ENCODE assay signal across 29 cellular contexts in genomic region chr10:58444336-58444735, GRCh38.
"Had no signal": no experiment of that assay in that cellular context is flagged by ENCODE, and none has a peak within 500 bp of the region (broad histone marks: within the 10 kb centered on the region; RNA-seq: fewer than 3 reads in every experiment).

No MANE protein-coding gene starts in this region.

- H3K9me3 ChIP-seq: prostate gland, thyroid gland, vagina had no signal

- H3K4me3 Mint-ChIP-seq: immature natural killer cell; memory B cell; naive B cell; natural killer cell treated with Interleukin-12 subunit alpha and Interleukin-12 subunit beta and Interleukin-15 and Interleukin-18, amount 100 ng/mL, for 72 hours; stimulated activated effector memory CD8-positive, alpha-beta T cell treated with anti-CD3 and anti-CD28 coated beads, Interleukin-12 subunit alpha, Interleukin-12 subunit beta, amount 100 ng/mL, for 72 hours had no signal

- H3K4me1 ChIP-seq: esophagus muscularis mucosa, gastroesophageal sphincter, prostate gland, right atrium auricular region, thyroid gland, vagina had no signal

- DNase-seq: dermis blood vessel endothelial cell; effector memory CD4-positive, alpha-beta T cell; foreskin keratinocyte; heart right ventricle; hypothalamus; immature natural killer cell; islet precursor cell; kidney glomerular epithelial cell; left colon; naive B cell; nucleus accumbens; stimulated activated CD4-positive, alpha-beta T cell treated with anti-CD3 and anti-CD28 coated beads, Interleukin-2, amount 100 ng/mL, for 24 hours; stimulated activated CD4-positive, alpha-beta T cell treated with anti-CD3 and anti-CD28 coated beads, Interleukin-4, amount 100 ng/mL, for 24 hours; stimulated activated naive CD4-positive, alpha-beta T cell treated with Interleukin-2 at 50 U/mL for 16 hours; stomach; thyroid gland; trophoblast cell had no signal

- H3K36me3 Mint-ChIP-seq: memory B cell; stimulated activated effector memory CD8-positive, alpha-beta T cell treated with anti-CD3 and anti-CD28 coated beads, Interleukin-12 subunit alpha, Interleukin-12 subunit beta, amount 100 ng/mL, for 72 hours had no signal

- H3K4me1 Mint-ChIP-seq: immature natural killer cell; memory B cell; naive B cell; stimulated activated effector memory CD8-positive, alpha-beta T cell treated with anti-CD3 and anti-CD28 coated beads, Interleukin-12 subunit alpha, Interleukin-12 subunit beta, amount 100 ng/mL, for 72 hours had no signal

- ATAC-seq: foreskin keratinocyte; gastroesophageal sphincter; heart right ventricle; left colon; natural killer cell treated with Interleukin-12 subunit alpha and Interleukin-12 subunit beta and Interleukin-15 and Interleukin-18, amount 100 ng/mL, for 72 hours; sciatic nerve; stimulated activated effector memory CD8-positive, alpha-beta T cell treated with anti-CD3 and anti-CD28 coated beads, Interleukin-12 subunit alpha, Interleukin-12 subunit beta, amount 100 ng/mL, for 72 hours had no signal

- H3K4me3 ChIP-seq: coronary artery, esophagus muscularis mucosa, gastroesophageal sphincter, heart right ventricle, lung, prostate gland, right atrium auricular region, stomach, thyroid gland, vagina had no signal

- H3K27ac Mint-ChIP-seq: immature natural killer cell; memory B cell; natural killer cell treated with Interleukin-12 subunit alpha and Interleukin-12 subunit beta and Interleukin-15 and Interleukin-18, amount 100 ng/mL, for 72 hours; stimulated activated effector memory CD8-positive, alpha-beta T cell treated with anti-CD3 and anti-CD28 coated beads, Interleukin-12 subunit alpha, Interleukin-12 subunit beta, amount 100 ng/mL, for 72 hours had no signal

- H3K27me3 ChIP-seq: foreskin keratinocyte, heart right ventricle, right atrium auricular region, stomach, thyroid gland, vagina had no signal

- H3K36me3 ChIP-seq: esophagus muscularis mucosa, gastroesophageal sphincter, heart right ventricle, prostate gland, right atrium auricular region, stomach, thyroid gland, vagina had no signal

- FAIRE-seq: endothelial cell of umbilical vein had no signal

- H3K27ac ChIP-seq: coronary artery, esophagus muscularis mucosa, foreskin keratinocyte, gastroesophageal sphincter, prostate gland, right atrium auricular region, stomach, thyroid gland, vagina had no signal
